Comparison of ENCODE assay signal across 1 cellular context in genomic region chr20:19975901-19976300, GRCh38.
TF ChIP-seq lines count a peak whose summit lies in the region.

No MANE protein-coding gene starts in this region.

TF ChIP-seq in endothelial cell of umbilical vein, 7 proteins besides CTCF, POLR2A, EP300 and RAD21 (continued from another document):
- no peak for TF ChIP-seq GATA2 (IDR thresholded peaks at IDR 0.05; ENCODE audit: insufficient read depth, insufficient read length, low read depth, low read length)
- no peak for TF ChIP-seq EZH2 (IDR thresholded peaks at IDR 0.05; ENCODE audit: borderline replicate concordance, low read depth, low read length, severe bottlenecking)
- no peak for TF ChIP-seq MAX (IDR thresholded peaks at IDR 0.05; ENCODE audit: insufficient read depth, insufficient read length)
